26 cellular contexts compared by ENCODE assay signal in the genomic region with DNA sequence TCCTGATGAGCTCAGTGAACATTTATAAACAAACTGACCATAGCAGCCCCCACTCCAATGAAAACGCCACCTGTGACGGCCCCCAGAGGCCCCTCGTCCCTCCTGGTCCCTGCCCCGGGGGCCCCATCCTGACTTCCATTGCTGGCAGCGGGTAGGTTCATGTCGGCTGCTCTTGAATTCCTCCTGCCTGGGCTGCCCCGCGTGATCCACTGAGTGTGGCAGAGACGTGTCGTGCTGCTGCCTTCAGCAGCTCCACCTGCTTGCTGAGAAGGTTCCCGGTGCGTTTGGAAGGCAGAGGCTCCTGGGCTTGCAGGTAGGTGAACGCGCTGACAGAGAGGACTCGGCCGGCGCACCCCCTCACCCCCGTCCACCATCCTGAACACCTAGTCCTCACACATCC. TPM values are rescaled to one million over a fixed set of nuclear protein-coding genes. Genes with fewer than 3 reads are reported as not detected.
DNase-seq lines count a peak whose midpoint lies in the region; ATAC-seq and TF ChIP-seq lines count a peak whose summit lies in the region.
"Had no signal": no experiment of that assay in that cellular context is flagged by ENCODE, and none has a peak within 500 bp of the region (broad histone marks: within the 10 kb centered on the region; RNA-seq: fewer than 3 reads in every experiment).

No MANE protein-coding gene starts in this region.

- H3K4me1 Mint-ChIP-seq in activated naive CD4-positive, alpha-beta T cell treated with anti-CD3 and anti-CD28 coated beads, Interleukin-2, amount 10 ng/mL, durations not matched to agents 7 days and 5 days, result no peaks in the 10 kb centered on the region
- H3K4me1 Mint-ChIP-seq in activated naive CD4-positive, alpha-beta T cell treated with anti-CD3 and anti-CD28 coated beads for 36 hours (ENCODE audit: low read depth), result no peaks in the 10 kb centered on the region
- H3K4me1 Mint-ChIP-seq in H9, result no peaks in the 10 kb centered on the region
- peaks cover 0 to 8% of the 10 kb centered on the region in 2 donors for H3K4me1 Mint-ChIP-seq in effector memory CD8-positive, alpha-beta T cell (ENCODE audit: low read depth in 2 of 2)
- H3K4me1 Mint-ChIP-seq in T-cell, result peaks cover 0 to 14% (median 2%) of the 10 kb centered on the region in 3 donors
- H3K4me1 Mint-ChIP-seq: GM23338 had no signal

- intact Hi-C loops in activated naive CD4-positive, alpha-beta T cell treated with anti-CD3 and anti-CD28 coated beads for 36 hours (cut with micrococcal nuclease), result no loop called here

- H2BK20ac ChIP-seq in H9 (ENCODE audit: low read depth, low read length, poor library complexity, severe bottlenecking), result no peak overlapping the region

- H3K27me3 Mint-ChIP-seq in activated naive CD4-positive, alpha-beta T cell treated with anti-CD3 and anti-CD28 coated beads, Interleukin-2, amount 10 ng/mL, durations not matched to agents 7 days and 5 days, result no peaks in the 10 kb centered on the region
- no peaks in the 10 kb centered on the region for H3K27me3 Mint-ChIP-seq in activated naive CD4-positive, alpha-beta T cell treated with anti-CD3 and anti-CD28 coated beads for 36 hours (ENCODE audit: low read depth)
- peaks cover 36% of the 10 kb centered on the region for H3K27me3 Mint-ChIP-seq in H9 (ENCODE audit: low read depth)
- H3K27me3 Mint-ChIP-seq in effector memory CD8-positive, alpha-beta T cell, result peaks cover 0 to 8% of the 10 kb centered on the region in 2 donors
- H3K27me3 Mint-ChIP-seq in T-cell, result peaks cover 0 to 2% of the 10 kb centered on the region in 2 donors
- H3K27me3 Mint-ChIP-seq: CD4-positive, alpha-beta T cell had no signal

- CTCF ChIA-PET in activated naive CD4-positive, alpha-beta T cell treated with anti-CD3 and anti-CD28 coated beads, Interleukin-2, amount 10 ng/mL, durations not matched to agents 7 days and 5 days (lab: Charles Lee), result no interaction called here
- CTCF ChIA-PET in activated naive CD4-positive, alpha-beta T cell treated with anti-CD3 and anti-CD28 coated beads for 36 hours (lab: Charles Lee), result no interaction called here
- CTCF ChIA-PET in RWPE1 (lab: Yijun Ruan, JAX) (no interaction called here), T-cell (lab: Charles Lee) (no interaction called here)

- H4K5ac ChIP-seq in H9 (ENCODE audit: insufficient read length, low read depth, low read length), result no peak overlapping the region

- H3K4me1 ChIP-seq in H9 (ENCODE audit: insufficient read depth, low read length) (no peaks in the 10 kb centered on the region), osteoblast (ENCODE audit: insufficient read depth, low read length) (no peaks in the 10 kb centered on the region)
- H3K4me1 ChIP-seq: BLaER1, SJSA1 had no signal

- no peak for ATAC-seq in effector memory CD8-positive, alpha-beta T cell (replicated peaks)
- ATAC-seq in T-cell (replicated peaks in 1 of 4), result no peak
- ATAC-seq: GM23338, PC-3 had no signal

- H2BK15ac ChIP-seq in H9 (ENCODE audit: low read depth, low read length), result no peak overlapping the region

- no peaks in the 10 kb centered on the region for H3K79me1 ChIP-seq in H9 (ENCODE audit: insufficient read depth, low read depth, low read length, poor library complexity, severe bottlenecking)

- no CpG with 5 or more reads among the region's 18 CpGs for WGBS in H9 (ENCODE audit: extremely low coverage, insufficient read length, low lambda C conversion rate)

- H3K4me3 Mint-ChIP-seq in activated naive CD4-positive, alpha-beta T cell treated with anti-CD3 and anti-CD28 coated beads, Interleukin-2, amount 10 ng/mL, durations not matched to agents 7 days and 5 days, result no peak overlapping the region
- no peak overlapping the region for H3K4me3 Mint-ChIP-seq in activated naive CD4-positive, alpha-beta T cell treated with anti-CD3 and anti-CD28 coated beads for 36 hours
- H3K4me3 Mint-ChIP-seq in H9 (no peak overlapping the region), T-cell (no peak overlapping the region)
- no peak overlapping the region for H3K4me3 Mint-ChIP-seq in effector memory CD8-positive, alpha-beta T cell
- H3K4me3 Mint-ChIP-seq: CD4-positive, alpha-beta T cell; GM23338 had no signal

- no peak overlapping the region for H2AK5ac ChIP-seq in H9 (ENCODE audit: insufficient read length, low read length)

- H3K4ac ChIP-seq in H9 (ENCODE audit: low read depth, low read length), result no peak overlapping the region

- H2BK12ac ChIP-seq in H9 (ENCODE audit: insufficient read length, low read depth, low read length), result no peak overlapping the region

- no peak overlapping the region for H4K8ac ChIP-seq in H9 (replicated peaks; ENCODE audit: insufficient read length, low read depth, low read length)

- H4K91ac ChIP-seq in H9 (ENCODE audit: insufficient read length, low read depth, low read length), result no peak overlapping the region

- no peaks in the 10 kb centered on the region for H3K36me3 ChIP-seq in osteoblast (ENCODE audit: insufficient read depth, low read length)
- H3K36me3 ChIP-seq: BLaER1, SJSA1 had no signal

- no peak overlapping the region for H3K56ac ChIP-seq in H9 (ENCODE audit: insufficient read length, low read depth, low read length)

- H2BK120ac ChIP-seq in H9 (ENCODE audit: low read depth, low read length, poor library complexity, severe bottlenecking), result no peak overlapping the region

- peaks cover 4% of the 10 kb centered on the region for H3K36me3 Mint-ChIP-seq in activated naive CD4-positive, alpha-beta T cell treated with anti-CD3 and anti-CD28 coated beads, Interleukin-2, amount 10 ng/mL, durations not matched to agents 7 days and 5 days
- no peaks in the 10 kb centered on the region for H3K36me3 Mint-ChIP-seq in activated naive CD4-positive, alpha-beta T cell treated with anti-CD3 and anti-CD28 coated beads for 36 hours (ENCODE audit: low read depth)
- peaks cover 3 to 13% (median 10%) of the 10 kb centered on the region in 3 experiments; a peak in 5 of 7 replicates for H3K36me3 Mint-ChIP-seq in H9 (ENCODE audit: insufficient read depth in 1 of 3, low read depth in 3 of 3)
- peaks cover 10% of the 10 kb centered on the region for H3K36me3 Mint-ChIP-seq in effector memory CD8-positive, alpha-beta T cell (ENCODE audit: insufficient read depth)
- H3K36me3 Mint-ChIP-seq in T-cell, result no peaks in the 10 kb centered on the region

- peaks cover 10% of the 10 kb centered on the region for H3K9me3 ChIP-seq in H9 (ENCODE audit: control insufficient read depth, low read depth, low read length)
- no peaks in the 10 kb centered on the region for H3K9me3 ChIP-seq in osteoblast (ENCODE audit: low read depth, low read length)
- H3K9me3 ChIP-seq: SJSA1 had no signal

- H3T11ph ChIP-seq in H9 (ENCODE audit: low read length), result no peak overlapping the region

- no peaks in the 10 kb centered on the region for H3K79me2 ChIP-seq in H9 (ENCODE audit: insufficient read depth, low read length)
- no peaks in the 10 kb centered on the region for H3K79me2 ChIP-seq in osteoblast (ENCODE audit: insufficient read depth, low read length)

- no peak overlapping the region for H2BK5ac ChIP-seq in H9 (ENCODE audit: insufficient read length, low read length)

- H3K27me3 ChIP-seq in H9 (ENCODE audit: insufficient read depth, low read length) (no peaks in the 10 kb centered on the region), osteoblast (ENCODE audit: insufficient read depth, low read length) (no peaks in the 10 kb centered on the region)
- H3K27me3 ChIP-seq: BLaER1 had no signal

- no peak overlapping the region for H3K23ac ChIP-seq in H9 (ENCODE audit: insufficient read length, low read depth, low read length)

- POLR2A ChIA-PET in RWPE1 (lab: Yijun Ruan, JAX; ENCODE audit: low non-redundant PET), result no interaction called here
- POLR2A ChIA-PET in T-cell (lab: Charles Lee), result no interaction called here

- no peak for TF ChIP-seq CTCF in H9 (conservative IDR thresholded peaks at IDR 0.05)
- no peak for TF ChIP-seq CTCF in osteoblast (IDR thresholded peaks at IDR 0.05; ENCODE audit: extremely low read depth, low read depth, low read length)
- TF ChIP-seq CTCF in RWPE1 (conservative IDR thresholded peaks at IDR 0.05; ENCODE audit: low read depth), result no peak

- peaks cover 22% of the 10 kb centered on the region for H3K9me3 Mint-ChIP-seq in activated naive CD4-positive, alpha-beta T cell treated with anti-CD3 and anti-CD28 coated beads, Interleukin-2, amount 10 ng/mL, durations not matched to agents 7 days and 5 days
- H3K9me3 Mint-ChIP-seq in activated naive CD4-positive, alpha-beta T cell treated with anti-CD3 and anti-CD28 coated beads for 36 hours, result peaks cover 13% of the 10 kb centered on the region
- H3K9me3 Mint-ChIP-seq in H9, result peaks cover 27 to 40% of the 10 kb centered on the region in 2 experiments
- peaks cover 9 to 19% of the 10 kb centered on the region in 2 donors for H3K9me3 Mint-ChIP-seq in effector memory CD8-positive, alpha-beta T cell
- peaks cover 0 to 12% (median 10%) of the 10 kb centered on the region in 3 donors for H3K9me3 Mint-ChIP-seq in T-cell

- H3K9ac ChIP-seq in H9 (ENCODE audit: extremely low read depth, insufficient read length, low read length), result no peak overlapping the region
- H3K9ac ChIP-seq: BLaER1 had no signal

- no peak overlapping the region for H3K18ac ChIP-seq in H9 (ENCODE audit: insufficient read length, low read depth, low read length)

- H3K4me2 ChIP-seq in H9 (ENCODE audit: insufficient read depth, insufficient read length, low read length), result no peak overlapping the region
- H3K4me2 ChIP-seq in osteoblast (ENCODE audit: insufficient read depth, low read length), result no peak overlapping the region
- H3K4me2 ChIP-seq: BLaER1, GM23338 had no signal

- H3K14ac ChIP-seq in H9 (ENCODE audit: insufficient read depth, low read length), result no peak overlapping the region; the same call in 1 of the 2 replicates

- H3K23me2 ChIP-seq in H9 (ENCODE audit: insufficient read length, low read depth, low read length, poor library complexity, severe bottlenecking), result no peaks in the 10 kb centered on the region

- H3K27ac ChIP-seq in H9 (ENCODE audit: insufficient read length, low read depth, low read length) (no peak overlapping the region), osteoblast (ENCODE audit: low read depth, low read length) (no peak overlapping the region), RWPE1 (no peak overlapping the region)
- H3K27ac ChIP-seq: BLaER1, HL-60, SJSA1 had no signal

- H2AFZ ChIP-seq in H9 (ENCODE audit: low read length), result no peak overlapping the region
- no peak overlapping the region for H2AFZ ChIP-seq in osteoblast (ENCODE audit: low read length)
- H2AFZ ChIP-seq: GM23338 had no signal

- no peak overlapping the region for H3K4me3 ChIP-seq in osteoblast (ENCODE audit: insufficient read depth, low read length)
- H3K4me3 ChIP-seq: BLaER1, GM23338, SJSA1 had no signal

- DNase-seq in activated naive CD4-positive, alpha-beta T cell treated with anti-CD3 and anti-CD28 coated beads, Interleukin-2, amount 10 ng/mL, durations not matched to agents 7 days and 5 days, result peak; percentile 8
- DNase-seq in activated naive CD4-positive, alpha-beta T cell treated with anti-CD3 and anti-CD28 coated beads for 36 hours, result no peak
- peak; percentile 30 for DNase-seq in H9
- no peak for DNase-seq in effector memory CD8-positive, alpha-beta T cell
- peak; percentile 50 for DNase-seq in osteoblast (ENCODE audit: insufficient read length, low spot score, missing footprints)
- no peak for DNase-seq in T1000 (lab: John Stamatoyannopoulos, UW)
- DNase-seq in RWPE1 (ENCODE audit: low spot score), result no peak
- no peak for DNase-seq in T-cell
- DNase-seq: CD4-positive, alpha-beta T cell; HCEC 1CT; Karpas-422; NCI-H1092; NCI-H1417 treated with DMSO at 0.1 percent for 48 hours; NCI-H1694 treated with DMSO at 0.1 percent for 48 hours; NCI-H2081; NCI-H2171; NCI-H226; NCI-H510A; NCI-H69; NK-92 treated with Interleukin-12 subunit alpha and Interleukin-12 subunit beta, amount 100 ng/mL, for 24 hours; PC-3; Right ventricle myocardium superior had no signal

- H4K20me1 ChIP-seq in H9 (ENCODE audit: control insufficient read depth, insufficient read depth, insufficient read length), result no peaks in the 10 kb centered on the region
- no peaks in the 10 kb centered on the region for H4K20me1 ChIP-seq in osteoblast (ENCODE audit: insufficient read depth, low read length)
- H4K20me1 ChIP-seq: BLaER1 had no signal

- no peak overlapping the region for H3K27ac Mint-ChIP-seq in activated naive CD4-positive, alpha-beta T cell treated with anti-CD3 and anti-CD28 coated beads, Interleukin-2, amount 10 ng/mL, durations not matched to agents 7 days and 5 days
- H3K27ac Mint-ChIP-seq in activated naive CD4-positive, alpha-beta T cell treated with anti-CD3 and anti-CD28 coated beads for 36 hours, result no peak overlapping the region
- no peak overlapping the region for H3K27ac Mint-ChIP-seq in H9
- H3K27ac Mint-ChIP-seq in effector memory CD8-positive, alpha-beta T cell, result peak overlapping the region; percentile 53 to 56
- no peak overlapping the region for H3K27ac Mint-ChIP-seq in T-cell

RNA-seq across cellular contexts. Expression of a gene that starts 11.6 kb away (rescaled TPM):
- total RNA-seq in activated naive CD4-positive, alpha-beta T cell treated with anti-CD3 and anti-CD28 coated beads for 36 hours, result under 1 TPM; 0.10 to 0.12 TPM
- total RNA-seq in H9 (2021), result 14.6 and 15.4 TPM in 2 replicates
- total RNA-seq in osteoblast, result not detected in 2 replicates
- total RNA-seq in T-cell, result under 1 TPM in 1 of 5 donors, not detected in 4; 0.06 TPM
- total RNA-seq: CD4-positive, alpha-beta T cell had no signal

RNA-seq across cellular contexts. Expression of a gene that starts 52.7 kb away (rescaled TPM):
- total RNA-seq in activated naive CD4-positive, alpha-beta T cell treated with anti-CD3 and anti-CD28 coated beads for 36 hours, result 10 to 100 TPM; 19.4 to 20.4 TPM
- total RNA-seq in H9 (2021) (60.5 TPM in 2 replicates), osteoblast (10.9 and 14.8 TPM in 2 replicates), T-cell (10 to 100 TPM; 13.1 to 23.2 (median 18.0) TPM)
- total RNA-seq: PC-3 had no signal

Comparison
In these comparisons a context has a peak if more than half of its experiments do, and no peak if none do; other contexts are left out.
1. DNase-seq: peak in activated naive CD4-positive, alpha-beta T cell treated with anti-CD3 and anti-CD28 coated beads, Interleukin-2, amount 10 ng/mL, durations not matched to agents 7 days and 5 days (single experiment), H9 (single experiment) and osteoblast (single experiment); none in activated naive CD4-positive, alpha-beta T cell treated with anti-CD3 and anti-CD28 coated beads for 36 hours (single experiment), effector memory CD8-positive, alpha-beta T cell (0 of 3), T1000 (single experiment), RWPE1 (single experiment) and T-cell (0 of 34).
2. H3K27ac Mint-ChIP-seq: peak in effector memory CD8-positive, alpha-beta T cell (2 of 2); none in activated naive CD4-positive, alpha-beta T cell treated with anti-CD3 and anti-CD28 coated beads, Interleukin-2, amount 10 ng/mL, durations not matched to agents 7 days and 5 days (single experiment), activated naive CD4-positive, alpha-beta T cell treated with anti-CD3 and anti-CD28 coated beads for 36 hours (single experiment), H9 (0 of 3) and T-cell (0 of 2).
3. RNA of a gene that starts 11.6 kb away (total RNA-seq): 14.6 to 15.4 TPM in H9; 0.10 to 0.12 TPM in activated naive CD4-positive, alpha-beta T cell treated with anti-CD3 and anti-CD28 coated beads for 36 hours, 0.06 TPM in T-cell and not detected in osteoblast; every median in the first group is over 10 times any median in the second.